26 cellular contexts compared by ENCODE assay signal in the genomic region with DNA sequence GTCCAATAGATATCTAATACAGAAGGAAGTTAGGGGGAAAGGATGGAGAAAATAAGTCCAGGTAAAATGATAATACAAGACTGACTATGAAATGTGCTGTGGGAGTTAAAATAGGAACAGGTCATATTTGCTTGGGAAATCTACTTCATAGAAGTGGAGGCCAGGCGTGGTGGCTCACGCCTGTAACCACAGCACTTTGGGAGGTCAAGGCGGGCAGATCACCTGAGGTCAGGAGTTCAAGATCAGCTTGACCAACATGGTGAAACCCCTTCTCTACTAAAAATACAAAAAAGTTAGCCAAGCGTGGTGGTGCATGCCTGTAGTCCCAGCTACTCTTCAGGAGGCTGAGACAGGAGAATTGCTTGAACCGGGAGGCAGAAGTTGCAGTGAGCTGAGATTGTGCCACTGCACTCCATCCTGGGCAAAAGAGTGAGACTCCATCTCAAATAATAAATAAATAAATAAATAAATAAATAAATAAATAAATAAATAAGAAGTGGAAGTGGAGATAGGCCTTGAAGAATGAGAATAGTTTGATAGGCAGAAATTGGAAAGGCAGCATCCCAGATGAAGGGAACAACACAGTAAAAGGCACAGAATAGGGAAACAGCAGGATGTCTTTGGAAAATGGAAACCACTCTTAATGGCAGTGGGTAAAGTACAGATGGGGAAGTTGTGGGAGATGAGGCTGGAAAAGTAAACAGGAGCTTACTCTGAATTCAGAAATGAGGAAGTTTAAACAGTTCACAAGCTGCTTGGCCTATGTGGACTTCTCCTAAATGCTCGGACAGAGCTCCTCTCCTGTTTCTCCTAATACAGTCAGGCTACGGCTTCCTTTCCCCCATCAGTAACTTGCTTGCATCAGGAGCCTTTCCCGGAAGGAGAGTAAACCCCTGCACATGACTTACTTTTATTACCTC. TPM values are rescaled to one million over a fixed set of nuclear protein-coding genes. Genes with fewer than 3 reads are reported as not detected.
A peak's percentile ranks its signal among the peaks of the same experiment; 100 is the strongest.
DNase-seq lines count a peak whose midpoint lies in the region; ATAC-seq, FAIRE-seq and TF ChIP-seq lines count a peak whose summit lies in the region.
"Had no signal": no experiment of that assay in that cellular context is flagged by ENCODE, and none has a peak within 500 bp of the region (broad histone marks: within the 10 kb centered on the region; RNA-seq: fewer than 3 reads in every experiment).

No MANE protein-coding gene starts in this region.

- H3K27ac Mint-ChIP-seq in CD14-positive monocyte (peak overlapping the region; percentile 82 to 96 (median 94)), T-helper 17 cell (peak overlapping the region; percentile 72)
- H3K27ac Mint-ChIP-seq: activated naive CD8-positive, alpha-beta T cell treated with anti-CD3 and anti-CD28 coated beads for 36 hours; effector memory CD8-positive, alpha-beta T cell; mesothelial cell of epicardium; nephron; T-helper 1 cell treated with Interleukin-12 subunit alpha and Interleukin-12 subunit beta and Interleukin-4 antibody, amounts not matched to agents 30 μg/mL and 1 μg/mL, for 36 hours had no signal

- POLR2A ChIA-PET in HepG2 (lab: Yijun Ruan, JAX): interaction anchor here (0.9 kb wide), 1 partner anchor 12 kb away, joined by 3 read pairs; no protein-coding TSS in a partner anchor

- no peak overlapping the region for H2AFZ ChIP-seq in HepG2 (ENCODE audit: low read length)

- TF ChIP-seq POLR2A in HepG2 (IDR thresholded peaks at IDR 0.05; ENCODE audit: insufficient read depth in 1 of 2, low read depth in 2 of 2, low read length in 2 of 2): no peak

- H3K4me1 ChIP-seq in HepG2 (ENCODE audit: insufficient read depth, low read length): peaks cover 54% of the 10 kb centered on the region
- H3K4me1 ChIP-seq: esophagus squamous epithelium, gastroesophageal sphincter, HAP-1, stomach had no signal

- peak overlapping the region; percentile 38 for H3K27ac ChIP-seq in HepG2 (ENCODE audit: extremely low read length, insufficient read depth, low read length)
- H3K27ac ChIP-seq: esophagus squamous epithelium, gastroesophageal sphincter had no signal

- H3K27me3 ChIP-seq in HepG2 (ENCODE audit: control insufficient read depth in 1 of 2, insufficient read depth in 2 of 2, low read length in 2 of 2): no peaks in the 10 kb centered on the region
- H3K27me3 ChIP-seq: esophagus squamous epithelium, gastroesophageal sphincter, stomach had no signal

- CTCF ChIA-PET in HepG2 (lab: Yijun Ruan, JAX; ENCODE audit: low intra/inter-chr PET ratio, low total read pairs): no interaction called here

- H3K9me3 Mint-ChIP-seq in CD14-positive monocyte: peaks cover 0 to 4% (median 2%) of the 10 kb centered on the region in 7 donors
- H3K9me3 Mint-ChIP-seq: activated naive CD8-positive, alpha-beta T cell treated with anti-CD3 and anti-CD28 coated beads for 36 hours; effector memory CD8-positive, alpha-beta T cell; T-helper 1 cell treated with Interleukin-12 subunit alpha and Interleukin-12 subunit beta and Interleukin-4 antibody, amounts not matched to agents 30 μg/mL and 1 μg/mL, for 36 hours had no signal

- H3K79me2 ChIP-seq in HepG2 (ENCODE audit: insufficient read depth, low read length): no peaks in the 10 kb centered on the region

- H3K4me3 Mint-ChIP-seq in CD14-positive monocyte (no peak overlapping the region), T-helper 17 cell (no peak overlapping the region)
- H3K4me3 Mint-ChIP-seq: activated naive CD8-positive, alpha-beta T cell treated with anti-CD3 and anti-CD28 coated beads for 36 hours; effector memory CD8-positive, alpha-beta T cell; mesothelial cell of epicardium; nephron; T-helper 1 cell treated with Interleukin-12 subunit alpha and Interleukin-12 subunit beta and Interleukin-4 antibody, amounts not matched to agents 30 μg/mL and 1 μg/mL, for 36 hours had no signal

- TF ChIP-seq CTCF in CD14-positive monocyte (IDR thresholded peaks at IDR 0.05): no peak
- no peak for TF ChIP-seq CTCF in HepG2 (CRISPR knock-in tag; IDR thresholded peaks at IDR 0.05)

- H3K36me3 ChIP-seq in HepG2 (replicated peaks in 1 of 2; ENCODE audit: control insufficient read depth in 1 of 2, insufficient read depth in 2 of 2, low read length in 2 of 2): no peaks in the 10 kb centered on the region
- H3K36me3 ChIP-seq: esophagus squamous epithelium, gastroesophageal sphincter, HAP-1, stomach had no signal

- H3K9ac ChIP-seq in HepG2 (ENCODE audit: insufficient read depth, low read depth, low read length): no peak overlapping the region

- H3K27me3 Mint-ChIP-seq in CD14-positive monocyte (ENCODE audit: low read depth in 3 of 3): peaks cover 0 to 15% (median 0%) of the 10 kb centered on the region in 3 donors
- H3K27me3 Mint-ChIP-seq in T-helper 17 cell: no peaks in the 10 kb centered on the region
- H3K27me3 Mint-ChIP-seq: activated naive CD8-positive, alpha-beta T cell treated with anti-CD3 and anti-CD28 coated beads for 36 hours; effector memory CD8-positive, alpha-beta T cell had no signal

- no peak overlapping the region for H3K4me3 ChIP-seq in HepG2 (replicated peaks in 1 of 3; ENCODE audit: insufficient read depth in 1 of 3, low read depth in 2 of 3, low read length in 3 of 3)
- H3K4me3 ChIP-seq: esophagus squamous epithelium, gastroesophageal sphincter, HAP-1, stomach had no signal

- 94% methylated on average over 8 of the region's 8 CpGs for WGBS in HepG2 (ENCODE audit: low lambda C conversion rate)

- intact Hi-C loops in CD14-positive monocyte (cut with micrococcal nuclease): loop anchor here (10.0 kb wide), 2 partner anchors 77 to 337 kb away; no protein-coding TSS in a partner anchor
- intact Hi-C loops in HepG2 (cut with micrococcal nuclease; ENCODE audit: unreplicated experiment): loop anchor here (5.0 kb wide), 1 partner anchor 34 kb away; no protein-coding TSS in a partner anchor

- ATAC-seq in T-helper 17 cell: no peak
- ATAC-seq in HepG2: no peak
- ATAC-seq: effector memory CD8-positive, alpha-beta T cell; gastroesophageal sphincter had no signal

- H4K20me1 ChIP-seq in HepG2 (ENCODE audit: insufficient read depth, low read length): no peaks in the 10 kb centered on the region

- TF ChIP-seq EP300 in HepG2 (IDR thresholded peaks at IDR 0.05; ENCODE audit: low read depth in 2 of 2, low read length in 2 of 2): no peak
- no peak for TF ChIP-seq EP300 in HepG2 (CRISPR knock-in tag; IDR thresholded peaks at IDR 0.05; ENCODE audit: borderline replicate concordance)

- H3K9me3 ChIP-seq in T-helper 17 cell (ENCODE audit: control insufficient read depth, low read length, poor library complexity, severe bottlenecking) (no peaks in the 10 kb centered on the region), HepG2 (ENCODE audit: low read length) (no peaks in the 10 kb centered on the region)
- H3K9me3 ChIP-seq: esophagus squamous epithelium, gastroesophageal sphincter, HAP-1, stomach had no signal

- in situ Hi-C loops in HepG2 (cut with HindIII; ENCODE audit: extremely low pct_ligation_motif_present, low pct_unique_long_range_greater_than_20kb): loop anchor here (10.0 kb wide), 1 partner anchor 77 kb away; no protein-coding TSS in a partner anchor

- DNase-seq in CD14-positive monocyte (ENCODE audit: low spot score) (no peak), Kasumi-1 (lab: John Stamatoyannopoulos, UW) (peak; percentile 62 to 72), T-helper 17 cell (no peak), HepG2 (ENCODE audit: low spot score) (no peak), HK-2 (ENCODE audit: unreplicated experiment) (no peak), NCI-H1694 treated with DMSO at 0.1 percent for 48 hours (lab: John Stamatoyannopoulos, UW) (no peak)
- DNase-seq in activated CD4-positive, alpha-beta T cell treated with anti-CD3 and anti-CD28 coated beads, Interleukin-2, amount 50 U/mL, for 4 hours: no peak
- no peak for DNase-seq in activated CD8-positive, alpha-beta memory T cell treated with anti-CD3 and anti-CD28 coated beads for 24 hours
- DNase-seq: activated naive CD8-positive, alpha-beta T cell treated with anti-CD3 and anti-CD28 coated beads for 36 hours; activated T-cell treated with anti-CD3 and anti-CD28 coated beads, Interleukin-2, amount 50 U/mL, for 48 hours; DMS79; effector memory CD8-positive, alpha-beta T cell; esophagus squamous epithelium; kidney glomerular epithelial cell; NCI-H1417; NCI-H510A treated with DMSO at 0.1 percent for 48 hours; posterior cingulate gyrus; SHP77; small intestine; stimulated activated CD4-positive, alpha-beta T cell treated with anti-CD3 and anti-CD28 coated beads, Interleukin-4, amount 100 ng/mL, for 1 hour; stomach had no signal

- BruUV-seq in HepG2 (replicated peaks; lab: Mats Ljungman, UMichigan): no TSS peak

- no peaks in the 10 kb centered on the region for H3K36me3 Mint-ChIP-seq in CD14-positive monocyte
- no peaks in the 10 kb centered on the region for H3K36me3 Mint-ChIP-seq in T-helper 17 cell (ENCODE audit: low read depth)
- H3K36me3 Mint-ChIP-seq: mesothelial cell of epicardium had no signal

- H3K4me2 ChIP-seq in HepG2 (ENCODE audit: low read depth, low read length): no peak overlapping the region

- no peak for TF ChIP-seq RAD21 in HepG2 (CRISPR knock-in tag; IDR thresholded peaks at IDR 0.05)

- no peak for FAIRE-seq in HepG2 (lab: Jason Lieb, UNC)
- FAIRE-seq: small intestine had no signal

- H3K4me1 Mint-ChIP-seq in CD14-positive monocyte (peaks cover 37% of the 10 kb centered on the region), T-helper 17 cell (no peaks in the 10 kb centered on the region)
- H3K4me1 Mint-ChIP-seq: activated naive CD8-positive, alpha-beta T cell treated with anti-CD3 and anti-CD28 coated beads for 36 hours; mesothelial cell of epicardium; nephron had no signal

RNA-seq across cellular contexts. Expression of a gene that starts 15.1 kb away (rescaled TPM):
- 10 to 100 TPM; 41.0 to 51.9 TPM for polyA plus RNA-seq in CD14-positive monocyte
- total RNA-seq in T-helper 17 cell: 1 to 10 TPM; 8.1 to 9.6 TPM
- total RNA-seq in HepG2 (2016; rRNA removed; fragmentation: Illumina TruSeq; extraction: Trizol): 64.2 and 91.1 TPM in 2 replicates
- 8.4 and 10.9 TPM in 2 replicates for total RNA-seq in HepG2 (2016; cell fraction: cytosol; rRNA removed; fragmentation: Illumina TruSeq; extraction: Trizol; ENCODE audit: low read depth)
- total RNA-seq in HepG2 (2016; cell fraction: insoluble cytoplasmic fraction; rRNA removed; fragmentation: Illumina TruSeq; extraction: Trizol): 66.0 and 90.6 TPM in 2 replicates
- 16.0 and 19.5 TPM in 2 replicates for total RNA-seq in HepG2 (2016; cell fraction: membrane; rRNA removed; fragmentation: Illumina TruSeq; extraction: Trizol)
- 61.7 and 67.1 TPM in 2 replicates for total RNA-seq in HepG2 (2016; cell fraction: nucleus; rRNA removed; fragmentation: Illumina TruSeq; extraction: Trizol)
- polyA plus RNA-seq in HepG2 (2011; rRNA removed): 265 and 274 TPM in 2 replicates
- polyA plus RNA-seq in HepG2 (2011; cell fraction: cytosol; rRNA removed): 91.6 and 146 TPM in 2 replicates
- polyA plus RNA-seq in HepG2 (2011; cell fraction: nucleus; rRNA removed): 267 and 310 TPM in 2 replicates
- 133 and 173 TPM in 2 replicates for polyA plus RNA-seq in HepG2 (2012)
- polyA plus RNA-seq in HepG2 (2016; cell fraction: cytosol; fragmentation: Illumina TruSeq; extraction: Trizol; ENCODE audit: low read depth): 4.9 and 5.5 TPM in 2 replicates
- polyA plus RNA-seq in HepG2 (2016; cell fraction: insoluble cytoplasmic fraction; fragmentation: Illumina TruSeq; extraction: Trizol; ENCODE audit: low read depth): 71.8 and 74.5 TPM in 2 replicates
- 8.3 and 9.0 TPM in 2 replicates for polyA plus RNA-seq in HepG2 (2016; cell fraction: membrane; fragmentation: Illumina TruSeq; extraction: Trizol; ENCODE audit: low read depth)
- polyA plus RNA-seq in HepG2 (2016; cell fraction: nucleus; fragmentation: Illumina TruSeq; extraction: Trizol; ENCODE audit: insufficient read depth, low read depth): 71.3 and 81.0 TPM in 2 replicates
- polyA minus RNA-seq in HepG2 (2011; rRNA and poly(A)+ RNA removed; ENCODE audit: low replicate concordance): 11.6 and 131 TPM in 2 replicates
- polyA minus RNA-seq in HepG2 (2011; cell fraction: cytosol; rRNA and poly(A)+ RNA removed): 129 and 164 TPM in 2 replicates
- 724 and 744 TPM in 2 replicates for polyA minus RNA-seq in HepG2 (2011; cell fraction: nucleus; rRNA and poly(A)+ RNA removed)

Comparison
In these comparisons a context has a peak if more than half of its experiments do, and no peak if none do; other contexts are left out.
1. DNase-seq: peak in Kasumi-1 (2 of 2); none in CD14-positive monocyte (single experiment), T-helper 17 cell (0 of 3), HepG2 (single experiment), activated CD4-positive, alpha-beta T cell treated with anti-CD3 and anti-CD28 coated beads, Interleukin-2, amount 50 U/mL, for 4 hours (0 of 2), HK-2 (single experiment), activated CD8-positive, alpha-beta memory T cell treated with anti-CD3 and anti-CD28 coated beads for 24 hours (single experiment) and NCI-H1694 treated with DMSO at 0.1 percent for 48 hours (single experiment).